Comparison of ENCODE assay signal across 8 cellular contexts in genomic region chr9:38087934-38088925, GRCh38. TPM values are rescaled to one million over a fixed set of nuclear protein-coding genes. Genes with fewer than 3 reads are reported as not detected.
DNase-seq lines count a peak whose midpoint lies in the region; ATAC-seq, FAIRE-seq and TF ChIP-seq lines count a peak whose summit lies in the region.

No MANE protein-coding gene starts in this region.

- H3K4me3 ChIP-seq in AG10803 (ENCODE audit: low read length), result no peak overlapping the region
- no peak overlapping the region for H3K4me3 ChIP-seq in WERI-Rb-1 (ENCODE audit: low read depth, low read length)
- H3K4me3 ChIP-seq in bronchial epithelial cell (ENCODE audit: low read depth, low read length), result no peak overlapping the region
- H3K4me3 ChIP-seq in left lung, result no peak overlapping the region

- H3K4me1 ChIP-seq in left lung, result peaks cover 0 to 20% of the 10 kb centered on the region in 2 donors

- FAIRE-seq in bronchial epithelial cell (lab: Jason Lieb, UNC), result peak; percentile 93

- H3K36me3 ChIP-seq in WERI-Rb-1 (no peaks in the 10 kb centered on the region), bronchial epithelial cell (ENCODE audit: control insufficient read depth, insufficient read depth, low read length) (no peaks in the 10 kb centered on the region), left lung (no peaks in the 10 kb centered on the region)

- H3K27ac ChIP-seq in WERI-Rb-1 (0 out of 2 replicates have a peak overlapping the region, but pooled peaks have one; percentile 24), left lung (no peak overlapping the region)

- H3K9me3 ChIP-seq in WERI-Rb-1 (ENCODE audit: severe bottlenecking) (peaks cover 4% of the 10 kb centered on the region), left lung (no peaks in the 10 kb centered on the region)

- DNase-seq in AG10803 (ENCODE audit: low read depth), result peak; percentile 32
- peak; percentile 38 for DNase-seq in HuH-7.5 (ENCODE audit: low spot score)
- DNase-seq in WERI-Rb-1, result peak; percentile 86
- DNase-seq in bronchial epithelial cell (ENCODE audit: low read depth), result peak; percentile 32
- DNase-seq in left lung, result peak; percentile 69 to 93
- peak in 2 of 3 donors; percentile 47 to 65 for DNase-seq in stimulated activated CD4-positive, alpha-beta T cell treated with anti-CD3 and anti-CD28 coated beads, TNF-alpha, amount 100 ng/mL, for 1 hour (ENCODE audit: low read depth in 3 of 3, low spot score in 1 of 3)
- no peak for DNase-seq in NCI-H2171 (lab: John Stamatoyannopoulos, UW)

- H3K27me3 ChIP-seq in WERI-Rb-1 (ENCODE audit: insufficient read depth, low read depth, severe bottlenecking), result no peaks in the 10 kb centered on the region
- no peaks in the 10 kb centered on the region for H3K27me3 ChIP-seq in bronchial epithelial cell (ENCODE audit: control insufficient read depth, insufficient read depth, low read length)
- H3K27me3 ChIP-seq in left lung, result no peaks in the 10 kb centered on the region

- ATAC-seq in GM18867 (IDR thresholded peaks at IDR 0.05; ENCODE audit: unreplicated experiment) (peak; percentile 46), left lung (peak; percentile 95)

- intact Hi-C loops in left lung (cut with DNase I), result loop anchor here in 1 of 2 donors (10.0 kb wide), 1 partner anchor 173 kb away; no protein-coding TSS in a partner anchor

- peak; percentile 94 for TF ChIP-seq CTCF in AG10803 (conservative IDR thresholded peaks at IDR 0.05; ENCODE audit: low read length)
- TF ChIP-seq CTCF in WERI-Rb-1 (IDR thresholded peaks at IDR 0.05; ENCODE audit: low read depth, low read length), result peak; percentile 96
- TF ChIP-seq CTCF in bronchial epithelial cell (IDR thresholded peaks at IDR 0.05; ENCODE audit: insufficient read depth, low read length, severe bottlenecking), result peak; percentile 97
- peak; percentile 94 to 97 for TF ChIP-seq CTCF in left lung (IDR thresholded peaks at IDR 0.05)

RNA-seq across cellular contexts. Expression of gene SHB, which starts 19.2 kb away (rescaled TPM):
- 14.5 and 16.6 TPM in 2 replicates for total RNA-seq in bronchial epithelial cell
- total RNA-seq in left lung, result 10 to 100 TPM; 26.7 to 26.8 TPM
